9 cellular contexts compared by ENCODE assay signal in genomic region chr6:26556263-26557070, GRCh38. TPM values are rescaled to one million over a fixed set of nuclear protein-coding genes. Genes with fewer than 3 reads are reported as not detected.
DNase-seq lines count a peak whose midpoint lies in the region; ATAC-seq and TF ChIP-seq lines count a peak whose summit lies in the region.
"Had no signal": no experiment of that assay in that cellular context is flagged by ENCODE, and none has a peak within 500 bp of the region (broad histone marks: within the 10 kb centered on the region; RNA-seq: fewer than 3 reads in every experiment).

No MANE protein-coding gene starts in this region.

- TF ChIP-seq CTCF in MCF 10A (IDR thresholded peaks at IDR 0.05; ENCODE audit: unreplicated experiment) (no peak), breast epithelium (IDR thresholded peaks at IDR 0.05) (no peak)

- H3K27me3 ChIP-seq in breast epithelium (no peaks in the 10 kb centered on the region), iPS DF 6.9 (ENCODE audit: control insufficient read depth, insufficient read depth, low read length) (no peaks in the 10 kb centered on the region)

- peak overlapping the region; percentile 29 for H3K4me3 Mint-ChIP-seq in MCF 10A (ENCODE audit: unreplicated experiment)
- H3K4me3 Mint-ChIP-seq in activated T-cell treated with anti-CD3 and anti-CD28 coated beads, Interleukin-2, amount 50 U/mL, for 24 hours, result peak overlapping the region; percentile 19
- peak overlapping the region; percentile 73 for H3K4me3 Mint-ChIP-seq in stimulated activated naive CD8-positive, alpha-beta T cell treated with anti-CD3 and anti-CD28 coated beads, Interleukin-15, Interleukin-2, amounts not matched to agents 100 ng/mL and 50 ng/mL, for 24 hours

- H3K4me3 ChIP-seq in breast epithelium (no peak overlapping the region), iPS DF 6.9 (ENCODE audit: low read length) (peak overlapping the region; percentile 57; the same call in 1 of the 2 replicates)

- CTCF ChIA-PET in MCF 10A (lab: Yijun Ruan, JAX), result interaction anchor here (0.6 to 1.0 kb wide), 3 partner anchors 20 to 235 kb away, joined by 3 to 4 read pairs (median 4); no protein-coding TSS in a partner anchor

- H3K36me3 Mint-ChIP-seq in MCF 10A (ENCODE audit: insufficient read depth, unreplicated experiment), result peaks cover 7% of the 10 kb centered on the region
- no peaks in the 10 kb centered on the region for H3K36me3 Mint-ChIP-seq in activated T-cell treated with anti-CD3 and anti-CD28 coated beads, Interleukin-2, amount 50 U/mL, for 24 hours (ENCODE audit: low read depth)
- H3K36me3 Mint-ChIP-seq in stimulated activated naive CD8-positive, alpha-beta T cell treated with anti-CD3 and anti-CD28 coated beads, Interleukin-15, Interleukin-2, amounts not matched to agents 100 ng/mL and 50 ng/mL, for 24 hours (ENCODE audit: low read depth), result no peaks in the 10 kb centered on the region

- peak overlapping the region; percentile 33 for H3K27ac Mint-ChIP-seq in MCF 10A (ENCODE audit: low read depth, unreplicated experiment)
- peak overlapping the region; percentile 83 for H3K27ac Mint-ChIP-seq in activated T-cell treated with anti-CD3 and anti-CD28 coated beads, Interleukin-2, amount 50 U/mL, for 24 hours
- H3K27ac Mint-ChIP-seq in stimulated activated naive CD8-positive, alpha-beta T cell treated with anti-CD3 and anti-CD28 coated beads, Interleukin-15, Interleukin-2, amounts not matched to agents 100 ng/mL and 50 ng/mL, for 24 hours, result peak overlapping the region; percentile 88

- POLR2A ChIA-PET in MCF 10A (lab: Yijun Ruan, JAX), result interaction anchor here (0.5 to 7.2 kb wide), 13 partner anchors 10 to 818 kb away, joined by 3 to 76 read pairs (median 3); partner anchors contain the start of gene HMGN4

- BruUV-seq in MCF 10A (replicated peaks; lab: Mats Ljungman, UMichigan), result TSS peak; percentile 97

- H3K9me3 Mint-ChIP-seq in MCF 10A (ENCODE audit: unreplicated experiment), result no peaks in the 10 kb centered on the region
- peaks cover 2% of the 10 kb centered on the region for H3K9me3 Mint-ChIP-seq in activated T-cell treated with anti-CD3 and anti-CD28 coated beads, Interleukin-2, amount 50 U/mL, for 24 hours
- no peaks in the 10 kb centered on the region for H3K9me3 Mint-ChIP-seq in stimulated activated naive CD8-positive, alpha-beta T cell treated with anti-CD3 and anti-CD28 coated beads, Interleukin-15, Interleukin-2, amounts not matched to agents 100 ng/mL and 50 ng/mL, for 24 hours

- no peaks in the 10 kb centered on the region for H3K27me3 Mint-ChIP-seq in MCF 10A (ENCODE audit: insufficient read depth, unreplicated experiment)
- H3K27me3 Mint-ChIP-seq in activated T-cell treated with anti-CD3 and anti-CD28 coated beads, Interleukin-2, amount 50 U/mL, for 24 hours, result no peaks in the 10 kb centered on the region
- no peaks in the 10 kb centered on the region for H3K27me3 Mint-ChIP-seq in stimulated activated naive CD8-positive, alpha-beta T cell treated with anti-CD3 and anti-CD28 coated beads, Interleukin-15, Interleukin-2, amounts not matched to agents 100 ng/mL and 50 ng/mL, for 24 hours

- H3K4me1 Mint-ChIP-seq in MCF 10A (ENCODE audit: insufficient read depth, unreplicated experiment), result peaks cover 21% of the 10 kb centered on the region
- H3K4me1 Mint-ChIP-seq in activated T-cell treated with anti-CD3 and anti-CD28 coated beads, Interleukin-2, amount 50 U/mL, for 24 hours (ENCODE audit: low read depth), result peaks cover 18% of the 10 kb centered on the region
- peaks cover 19% of the 10 kb centered on the region for H3K4me1 Mint-ChIP-seq in stimulated activated naive CD8-positive, alpha-beta T cell treated with anti-CD3 and anti-CD28 coated beads, Interleukin-15, Interleukin-2, amounts not matched to agents 100 ng/mL and 50 ng/mL, for 24 hours (ENCODE audit: low read depth)

- H3K36me3 ChIP-seq in breast epithelium (no peaks in the 10 kb centered on the region), iPS DF 6.9 (ENCODE audit: control insufficient read depth, insufficient read depth, low read length) (no peaks in the 10 kb centered on the region)

- H3K27ac ChIP-seq in breast epithelium, result no peak overlapping the region
- H3K27ac ChIP-seq in iPS DF 6.9 (ENCODE audit: low read length), result no peak overlapping the region

- TF ChIP-seq POLR2A in breast epithelium (IDR thresholded peaks at IDR 0.05), result no peak

- WGBS in iPS DF 6.9 (ENCODE audit: insufficient coverage, insufficient read length), result no CpG with 5 or more reads among the region's 16 CpGs

- intact Hi-C loops in MCF 10A (cut with micrococcal nuclease), result loop anchor here (1.0 kb wide), 2 partner anchors 12 to 16 kb away; no protein-coding TSS in a partner anchor
- intact Hi-C loops in breast epithelium (cut with DNase I; ENCODE audit: low total_unique reads), result loop anchor here (10.0 kb wide), 1 partner anchor 242 kb away; no protein-coding TSS in a partner anchor

- H3K4me1 ChIP-seq in breast epithelium (no peaks in the 10 kb centered on the region), iPS DF 6.9 (ENCODE audit: control insufficient read depth, insufficient read depth, low read length) (no peaks in the 10 kb centered on the region)

- ATAC-seq in GM21576 (IDR thresholded peaks at IDR 0.05; ENCODE audit: unreplicated experiment), result no peak

- DNase-seq in MCF 10A (ENCODE audit: unreplicated experiment) (peak; percentile 75), breast epithelium (ENCODE audit: low spot score in 2 of 2) (no peak), NCI-H446 (lab: John Stamatoyannopoulos, UW) (peak; percentile 71 to 86), iPS DF 6.9 (ENCODE audit: low read depth, low spot score) (no peak), medulla oblongata (ENCODE audit: extremely low spot score) (no peak)
- peak; percentile 65 for DNase-seq in activated T-cell treated with anti-CD3 and anti-CD28 coated beads, Interleukin-2, amount 50 U/mL, for 24 hours

- H3K9me3 ChIP-seq in breast epithelium (no peaks in the 10 kb centered on the region), iPS DF 6.9 (ENCODE audit: control insufficient read depth, insufficient read depth, low read length) (0 out of 2 replicates have a peak, but pooled peaks cover under 1% of the 10 kb centered on the region)

RNA-seq across cellular contexts. Expression of gene HMGN4, which starts 18.3 kb away (rescaled TPM):
- total RNA-seq in MCF 10A (2022) (71.7 and 75.4 TPM in 2 replicates), breast epithelium (10 to 100 TPM; 57.0 to 96.6 (median 82.6) TPM)

RNA-seq across cellular contexts. Expression of gene ABT1, which starts 40.3 kb away (rescaled TPM):
- 11.9 and 12.9 TPM in 2 replicates for total RNA-seq in MCF 10A (2022)
- 10 to 100 TPM; 13.8 to 19.5 (median 18.0) TPM for total RNA-seq in breast epithelium

RNA-seq across cellular contexts. Expression of gene BTN1A1, which starts 56.4 kb away (rescaled TPM):
- total RNA-seq in MCF 10A (2022) (not detected in 2 replicates), breast epithelium (not detected)
- total RNA-seq: epithelial cell of proximal tubule had no signal

Comparison
In these comparisons a context has a peak if more than half of its experiments do, and no peak if none do; other contexts are left out.
1. DNase-seq: peak in MCF 10A (single experiment), NCI-H446 (2 of 2) and activated T-cell treated with anti-CD3 and anti-CD28 coated beads, Interleukin-2, amount 50 U/mL, for 24 hours (single experiment); none in breast epithelium (0 of 2), iPS DF 6.9 (single experiment) and medulla oblongata (single experiment).
2. H3K27ac Mint-ChIP-seq: peak in every context shown above with its lines; median percentile 88 in stimulated activated naive CD8-positive, alpha-beta T cell treated with anti-CD3 and anti-CD28 coated beads, Interleukin-15, Interleukin-2, amounts not matched to agents 100 ng/mL and 50 ng/mL, for 24 hours; 83 in activated T-cell treated with anti-CD3 and anti-CD28 coated beads, Interleukin-2, amount 50 U/mL, for 24 hours; 33 in MCF 10A.
3. H3K4me3 Mint-ChIP-seq: peak in every context shown above with its lines; median percentile 73 in stimulated activated naive CD8-positive, alpha-beta T cell treated with anti-CD3 and anti-CD28 coated beads, Interleukin-15, Interleukin-2, amounts not matched to agents 100 ng/mL and 50 ng/mL, for 24 hours; 29 in MCF 10A; 19 in activated T-cell treated with anti-CD3 and anti-CD28 coated beads, Interleukin-2, amount 50 U/mL, for 24 hours.